In genomic region chr17:56781944-56782737, GRCh38 we compare ENCODE assay signal across 19 cellular contexts.
"Had no signal": no experiment of that assay in that cellular context is flagged by ENCODE, and none has a peak within 500 bp of the region (broad histone marks: within the 10 kb centered on the region; RNA-seq: fewer than 3 reads in every experiment).

No MANE protein-coding gene starts in this region.

- DNase-seq: activated B cell treated with CpG ODN at 0.5 μM for 24 hours; activated CD4-positive, alpha-beta T cell treated with anti-CD3 and anti-CD28 coated beads, Interleukin-2, amount 10 ng/mL, durations not matched to agents 24 days and 14 days; activated CD8-positive, alpha-beta memory T cell treated with anti-CD3 and anti-CD28 coated beads, Interleukin-2, amount 50 U/mL, for 48 hours; activated gamma-delta T cell treated with Interleukin-2 at 50 U/mL for 16 hours; activated naive CD8-positive, alpha-beta T cell treated with anti-CD3 and anti-CD28 coated beads, Interleukin-2, amount 10 ng/mL, durations not matched to agents 7 days and 5 days; anterior cingulate cortex; brain microvascular endothelial cell; effector CD8-positive, alpha-beta T cell; foreskin keratinocyte; mesendoderm; spleen; stimulated activated CD4-positive, alpha-beta T cell treated with anti-CD3 and anti-CD28 coated beads, Interleukin-1b, Interleukin-23, amount 100 ng/mL, for 48 hours; stomach had no signal

- H3K9me3 ChIP-seq: prostate gland, spleen, stomach, thoracic aorta had no signal

- H3K4me1 ChIP-seq: prostate gland had no signal

- ATAC-seq: activated T-cell treated with anti-CD3 and anti-CD28 coated beads, Interleukin-2, amount 50 U/mL, for 72 hours; foreskin keratinocyte; sciatic nerve had no signal

- H3K9me3 Mint-ChIP-seq: activated B cell treated with CpG ODN at 0.5 μM for 24 hours; activated naive CD8-positive, alpha-beta T cell treated with anti-CD3 and anti-CD28 coated beads, Interleukin-2, amount 10 ng/mL, durations not matched to agents 7 days and 5 days; activated T-cell treated with anti-CD3 and anti-CD28 coated beads, Interleukin-2, amount 50 U/mL, for 72 hours; central memory CD8-positive, alpha-beta T cell had no signal

- H3K4me3 Mint-ChIP-seq: activated B cell treated with CpG ODN at 0.5 μM for 24 hours; activated CD4-positive, alpha-beta T cell treated with anti-CD3 and anti-CD28 coated beads, Interleukin-2, amount 10 ng/mL, durations not matched to agents 24 days and 14 days; activated naive CD8-positive, alpha-beta T cell treated with anti-CD3 and anti-CD28 coated beads, Interleukin-2, amount 10 ng/mL, durations not matched to agents 7 days and 5 days; activated T-cell treated with anti-CD3 and anti-CD28 coated beads, Interleukin-2, amount 50 U/mL, for 72 hours; central memory CD8-positive, alpha-beta T cell; nephron had no signal

- H3K27ac ChIP-seq: brain microvascular endothelial cell, foreskin keratinocyte, prostate gland, spleen, stomach, thoracic aorta had no signal

- H3K27me3 ChIP-seq: foreskin keratinocyte had no signal

- H3K4me3 ChIP-seq: prostate gland, spleen, stomach, thoracic aorta had no signal

- H3K36me3 ChIP-seq: brain microvascular endothelial cell, prostate gland, spleen, stomach, thoracic aorta had no signal

- H3K27ac Mint-ChIP-seq: activated B cell treated with CpG ODN at 0.5 μM for 24 hours; activated CD4-positive, alpha-beta T cell treated with anti-CD3 and anti-CD28 coated beads, Interleukin-2, amount 10 ng/mL, durations not matched to agents 24 days and 14 days; activated naive CD8-positive, alpha-beta T cell treated with anti-CD3 and anti-CD28 coated beads, Interleukin-2, amount 10 ng/mL, durations not matched to agents 7 days and 5 days; activated T-cell treated with anti-CD3 and anti-CD28 coated beads, Interleukin-2, amount 50 U/mL, for 72 hours; nephron had no signal
